Comparison of ENCODE assay signal across 17 cellular contexts in genomic region chr2:10500601-10501361, GRCh38. TPM values are rescaled to one million over a fixed set of nuclear protein-coding genes. Genes with fewer than 3 reads are reported as not detected.
DNase-seq lines count a peak whose midpoint lies in the region; ATAC-seq and TF ChIP-seq lines count a peak whose summit lies in the region.
"Had no signal": no experiment of that assay in that cellular context is flagged by ENCODE, and none has a peak within 500 bp of the region (broad histone marks: within the 10 kb centered on the region; RNA-seq: fewer than 3 reads in every experiment).

No MANE protein-coding gene starts in this region.

- H3K27ac ChIP-seq in PC-3 (ENCODE audit: low read length) (no peak overlapping the region), breast epithelium (no peak overlapping the region), osteoblast (ENCODE audit: low read depth, low read length) (no peak overlapping the region), body of pancreas (no peak overlapping the region), upper lobe of right lung (no peak overlapping the region)
- H3K27ac ChIP-seq: C4-2B, tibial nerve had no signal

- peak; percentile 60 for ATAC-seq in PC-3
- ATAC-seq in body of pancreas, result no peak
- ATAC-seq in upper lobe of right lung, result no peak

- BruUV-seq in PC-3 (replicated peaks; lab: Mats Ljungman, UMichigan), result no TSS peak

- 64 to 71% methylated on average over 21 to 22 of the region's 22 CpGs for WGBS in body of pancreas, 2 donors

- H3K9ac ChIP-seq in PC-3 (ENCODE audit: low read length), result no peak overlapping the region

- H3K9me2 ChIP-seq in PC-3 (replicated peaks; ENCODE audit: low read length), result no peaks in the 10 kb centered on the region

- TF ChIP-seq CTCF in PC-3 (conservative IDR thresholded peaks at IDR 0.05; ENCODE audit: low read depth, low read length) (no peak), breast epithelium (IDR thresholded peaks at IDR 0.05) (no peak), osteoblast (IDR thresholded peaks at IDR 0.05; ENCODE audit: extremely low read depth, low read depth, low read length) (no peak), body of pancreas (IDR thresholded peaks at IDR 0.05) (no peak), upper lobe of right lung (IDR thresholded peaks at IDR 0.05) (no peak)

- CTCF ChIA-PET in PC-3 (lab: Charles Lee), result no interaction called here

- H2AFZ ChIP-seq in PC-3 (ENCODE audit: low read length), result no peak overlapping the region
- H2AFZ ChIP-seq in osteoblast (ENCODE audit: low read length), result no peak overlapping the region

- H3K36me3 ChIP-seq in PC-3 (ENCODE audit: low read depth, low read length) (no peaks in the 10 kb centered on the region), breast epithelium (no peaks in the 10 kb centered on the region), osteoblast (ENCODE audit: insufficient read depth, low read length) (no peaks in the 10 kb centered on the region), body of pancreas (replicated peaks in 1 of 2; ENCODE audit: insufficient read depth in 1 of 2, low read depth in 2 of 2) (no peaks in the 10 kb centered on the region), upper lobe of right lung (no peaks in the 10 kb centered on the region)
- H3K36me3 ChIP-seq: tibial nerve had no signal

- peaks cover 4% of the 10 kb centered on the region for H3F3A ChIP-seq in PC-3 (ENCODE audit: low read length, unreplicated experiment)

- H3K4me2 ChIP-seq in PC-3 (ENCODE audit: low read length) (peak overlapping the region; percentile 61), osteoblast (ENCODE audit: insufficient read depth, low read length) (no peak overlapping the region)

- H3K27me3 ChIP-seq in PC-3 (ENCODE audit: low read length), result no peaks in the 10 kb centered on the region
- H3K27me3 ChIP-seq in breast epithelium, result peaks cover 0 to 7% of the 10 kb centered on the region in 2 donors
- peaks cover 5% of the 10 kb centered on the region for H3K27me3 ChIP-seq in osteoblast (ENCODE audit: insufficient read depth, low read length)
- H3K27me3 ChIP-seq in body of pancreas, result no peaks in the 10 kb centered on the region
- H3K27me3 ChIP-seq in upper lobe of right lung, result no peaks in the 10 kb centered on the region

- H3K79me2 ChIP-seq in PC-3 (ENCODE audit: low read length), result no peaks in the 10 kb centered on the region
- no peaks in the 10 kb centered on the region for H3K79me2 ChIP-seq in osteoblast (ENCODE audit: insufficient read depth, low read length)

- H3K9me3 ChIP-seq in PC-3 (ENCODE audit: low read length) (no peaks in the 10 kb centered on the region), breast epithelium (no peaks in the 10 kb centered on the region), osteoblast (ENCODE audit: low read depth, low read length) (no peaks in the 10 kb centered on the region), body of pancreas (no peaks in the 10 kb centered on the region), upper lobe of right lung (no peaks in the 10 kb centered on the region)
- H3K9me3 ChIP-seq: tibial nerve had no signal

- POLR2A ChIA-PET in PC-3 (lab: Charles Lee; ENCODE audit: unreplicated experiment), result no interaction called here

- intact Hi-C loops in PC-3 (cut with micrococcal nuclease) (no loop called here), breast epithelium (cut with DNase I; ENCODE audit: low total_unique reads) (no loop called here), body of pancreas (cut with DNase I) (no loop called here), upper lobe of right lung (cut with DNase I) (no loop called here)

- DNase-seq in activated CD8-positive, alpha-beta memory T cell treated with anti-CD3 and anti-CD28 coated beads for 24 hours, result peak; percentile 51
- no peak for DNase-seq in activated CD8-positive, alpha-beta memory T cell treated with anti-CD3 and anti-CD28 coated beads, Interleukin-2, amount 50 U/mL, for 4 hours
- DNase-seq in PC-3 (peak; percentile 94), breast epithelium (ENCODE audit: low spot score in 2 of 2) (peak; percentile 13 to 49), osteoblast (ENCODE audit: insufficient read length, low spot score, missing footprints) (peak; percentile 87), body of pancreas (no peak), upper lobe of right lung (no peak)
- no peak for DNase-seq in stimulated activated CD4-positive, alpha-beta T cell treated with anti-CD3 and anti-CD28 coated beads, Interleukin-12 subunit alpha, Interleukin-12 subunit beta, amount 100 ng/mL, for 4 hours
- DNase-seq: activated CD4-positive, CD25-positive, alpha-beta regulatory T cell; activated naive CD4-positive, alpha-beta T cell treated with anti-CD3 and anti-CD28 coated beads for 36 hours; foreskin fibroblast; NCI-H187; NCI-H446; SHP77 treated with DMSO at 0.1 percent for 48 hours; stimulated activated naive CD4-positive, alpha-beta T cell treated with Interleukin-2 at 50 U/mL for 16 hours had no signal

- H4K20me1 ChIP-seq in PC-3 (ENCODE audit: low read length), result no peaks in the 10 kb centered on the region; the same call in 1 of the 2 replicates
- H4K20me1 ChIP-seq in osteoblast (ENCODE audit: insufficient read depth, low read length), result no peaks in the 10 kb centered on the region

- no peak for TF ChIP-seq POLR2A in breast epithelium (IDR thresholded peaks at IDR 0.05)
- no peak for TF ChIP-seq POLR2A in body of pancreas (IDR thresholded peaks at IDR 0.05)

- no peak overlapping the region for H3K4me3 ChIP-seq in PC-3 (ENCODE audit: low read length)
- no peak overlapping the region for H3K4me3 ChIP-seq in breast epithelium
- H3K4me3 ChIP-seq in osteoblast (ENCODE audit: insufficient read depth, low read length), result no peak overlapping the region
- no peak overlapping the region for H3K4me3 ChIP-seq in body of pancreas
- H3K4me3 ChIP-seq in upper lobe of right lung, result no peak overlapping the region
- H3K4me3 ChIP-seq: tibial nerve had no signal

- H3K4me1 ChIP-seq in PC-3 (ENCODE audit: insufficient read depth, low read length), result peaks cover 31% of the 10 kb centered on the region
- no peaks in the 10 kb centered on the region for H3K4me1 ChIP-seq in breast epithelium
- no peaks in the 10 kb centered on the region for H3K4me1 ChIP-seq in osteoblast (ENCODE audit: insufficient read depth, low read length)
- no peaks in the 10 kb centered on the region for H3K4me1 ChIP-seq in body of pancreas
- H3K4me1 ChIP-seq in upper lobe of right lung, result peaks cover 8% of the 10 kb centered on the region
- H3K4me1 ChIP-seq: tibial nerve had no signal

RNA-seq across cellular contexts. Expression of gene ODC1, which starts 52.7 kb away (rescaled TPM):
- total RNA-seq in PC-3 (2014; rRNA removed) (712 and 714 TPM in 2 replicates), breast epithelium (10 to 100 TPM; 39.8 to 68.8 (median 60.3) TPM), osteoblast (106 and 109 TPM in 2 replicates), body of pancreas (10 to 100 TPM; 31.9 to 59.7 TPM), upper lobe of right lung (50.9 TPM)

Comparison
In these comparisons a context has a peak if more than half of its experiments do, and no peak if none do; other contexts are left out.
1. DNase-seq: peak in activated CD8-positive, alpha-beta memory T cell treated with anti-CD3 and anti-CD28 coated beads for 24 hours (single experiment), PC-3 (single experiment), breast epithelium (2 of 2) and osteoblast (single experiment); none in activated CD8-positive, alpha-beta memory T cell treated with anti-CD3 and anti-CD28 coated beads, Interleukin-2, amount 50 U/mL, for 4 hours (single experiment), body of pancreas (0 of 4), upper lobe of right lung (single experiment) and stimulated activated CD4-positive, alpha-beta T cell treated with anti-CD3 and anti-CD28 coated beads, Interleukin-12 subunit alpha, Interleukin-12 subunit beta, amount 100 ng/mL, for 4 hours (single experiment).